9 cellular contexts compared by ENCODE assay signal in the genomic region with DNA sequence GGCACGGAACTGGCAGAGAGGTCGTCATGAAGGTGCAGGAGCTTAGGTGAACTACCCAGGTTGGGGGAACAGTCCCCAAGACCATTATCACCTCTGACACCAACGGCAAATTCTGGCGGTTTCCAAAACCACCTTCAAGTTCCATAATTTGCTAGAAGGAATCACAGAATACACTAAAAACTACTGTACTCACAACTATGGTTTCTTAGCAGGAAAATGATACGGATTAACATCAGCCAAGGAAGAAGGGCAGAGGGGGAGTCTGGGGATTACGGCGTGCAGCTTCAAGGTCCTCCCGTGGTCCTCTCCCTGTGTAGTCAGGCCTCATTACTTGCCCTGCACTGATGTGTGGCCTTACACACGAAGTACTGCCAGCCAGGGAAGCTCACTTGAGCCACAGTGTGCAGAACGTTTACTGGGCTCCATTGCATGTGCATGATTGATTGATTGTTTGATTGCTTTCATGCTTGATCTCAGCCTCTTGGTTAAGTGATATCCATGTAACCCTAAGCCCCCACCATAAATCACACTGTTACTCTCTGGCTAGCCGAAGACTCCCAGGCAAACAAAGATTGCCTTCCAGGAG. TPM values are rescaled to one million over a fixed set of nuclear protein-coding genes. Genes with fewer than 3 reads are reported as not detected.
DNase-seq lines count a peak whose midpoint lies in the region; ATAC-seq and TF ChIP-seq lines count a peak whose summit lies in the region.
"Had no signal": no experiment of that assay in that cellular context is flagged by ENCODE, and none has a peak within 500 bp of the region (broad histone marks: within the 10 kb centered on the region; RNA-seq: fewer than 3 reads in every experiment).

No MANE protein-coding gene starts in this region.

- H3K9me3 ChIP-seq in right atrium auricular region: no peaks in the 10 kb centered on the region
- no peaks in the 10 kb centered on the region for H3K9me3 ChIP-seq in upper lobe of right lung
- H3K9me3 ChIP-seq: thyroid gland had no signal

- H3K4me1 ChIP-seq in right atrium auricular region (peaks cover 0 to 24% of the 10 kb centered on the region in 2 donors), upper lobe of right lung (peaks cover 5% of the 10 kb centered on the region)

- H3K36me3 Mint-ChIP-seq in activated naive CD8-positive, alpha-beta T cell treated with anti-CD3 and anti-CD28 coated beads, Interleukin-2, amount 50 U/mL, for 24 hours (ENCODE audit: low read depth): peaks cover 3% of the 10 kb centered on the region
- no peaks in the 10 kb centered on the region for H3K36me3 Mint-ChIP-seq in memory B cell

- peaks cover 4% of the 10 kb centered on the region for H3K9me3 Mint-ChIP-seq in activated naive CD8-positive, alpha-beta T cell treated with anti-CD3 and anti-CD28 coated beads, Interleukin-2, amount 50 U/mL, for 24 hours
- no peaks in the 10 kb centered on the region for H3K9me3 Mint-ChIP-seq in memory B cell

- no peak for ATAC-seq in Right ventricle myocardium superior (ENCODE audit: poor library complexity)
- no peak for ATAC-seq in activated naive CD8-positive, alpha-beta T cell treated with anti-CD3 and anti-CD28 coated beads, Interleukin-2, amount 50 U/mL, for 24 hours
- no peak for ATAC-seq in memory B cell (ENCODE audit: low read depth)
- no peak for ATAC-seq in upper lobe of right lung
- no peak for ATAC-seq in GM19397 (IDR thresholded peaks at IDR 0.05; ENCODE audit: unreplicated experiment)
- no peak for ATAC-seq in GM18867 (IDR thresholded peaks at IDR 0.05; ENCODE audit: unreplicated experiment)
- ATAC-seq in HG03571 (IDR thresholded peaks at IDR 0.05; ENCODE audit: unreplicated experiment): no peak

- H3K36me3 ChIP-seq in right atrium auricular region (no peaks in the 10 kb centered on the region), upper lobe of right lung (no peaks in the 10 kb centered on the region)
- H3K36me3 ChIP-seq: thyroid gland had no signal

- no peaks in the 10 kb centered on the region for H3K27me3 Mint-ChIP-seq in activated naive CD8-positive, alpha-beta T cell treated with anti-CD3 and anti-CD28 coated beads, Interleukin-2, amount 50 U/mL, for 24 hours
- no peaks in the 10 kb centered on the region for H3K27me3 Mint-ChIP-seq in memory B cell

- peak overlapping the region; percentile 78 for H3K4me3 Mint-ChIP-seq in activated naive CD8-positive, alpha-beta T cell treated with anti-CD3 and anti-CD28 coated beads, Interleukin-2, amount 50 U/mL, for 24 hours
- peak overlapping the region; percentile 87 for H3K4me3 Mint-ChIP-seq in memory B cell

- TF ChIP-seq CTCF in right atrium auricular region (IDR thresholded peaks at IDR 0.05) (no peak), upper lobe of right lung (IDR thresholded peaks at IDR 0.05) (no peak)

- H3K27me3 ChIP-seq in right atrium auricular region (no peaks in the 10 kb centered on the region), upper lobe of right lung (no peaks in the 10 kb centered on the region)
- H3K27me3 ChIP-seq: thyroid gland had no signal

- H3K4me1 Mint-ChIP-seq in activated naive CD8-positive, alpha-beta T cell treated with anti-CD3 and anti-CD28 coated beads, Interleukin-2, amount 50 U/mL, for 24 hours: peaks cover 29% of the 10 kb centered on the region
- H3K4me1 Mint-ChIP-seq in memory B cell: peaks cover 8% of the 10 kb centered on the region

- DNase-seq in right atrium auricular region (ENCODE audit: low spot score) (no peak), Right ventricle myocardium superior (no peak), memory B cell (ENCODE audit: low spot score in 2 of 2) (no peak), upper lobe of right lung (no peak)
- no peak for DNase-seq in activated naive CD8-positive, alpha-beta T cell treated with anti-CD3 and anti-CD28 coated beads, Interleukin-2, amount 50 U/mL, for 24 hours

- H3K27ac ChIP-seq in right atrium auricular region (peak overlapping the region; percentile 62 to 83), upper lobe of right lung (no peak overlapping the region)
- H3K27ac ChIP-seq: thyroid gland had no signal

- intact Hi-C loops in Right ventricle myocardium superior (cut with DNase I) (no loop called here), upper lobe of right lung (cut with DNase I) (no loop called here)

- H3K27ac Mint-ChIP-seq in activated naive CD8-positive, alpha-beta T cell treated with anti-CD3 and anti-CD28 coated beads, Interleukin-2, amount 50 U/mL, for 24 hours: peak overlapping the region; percentile 83
- H3K27ac Mint-ChIP-seq in memory B cell: peak overlapping the region; percentile 35

- H3K4me3 ChIP-seq in right atrium auricular region (peak overlapping the region; percentile 97 to 100), upper lobe of right lung (peak overlapping the region; percentile 79)
- H3K4me3 ChIP-seq: thyroid gland had no signal

RNA-seq across cellular contexts. Expression of a gene that starts 0.8 kb away (rescaled TPM):
- total RNA-seq in right atrium auricular region: 10 to 100 TPM; 24.5 to 26.3 TPM
- total RNA-seq in Right ventricle myocardium superior: 11.4 TPM
- 23.6 TPM for total RNA-seq in upper lobe of right lung

RNA-seq across cellular contexts. Expression of a gene that starts 32.0 kb away (rescaled TPM):
- total RNA-seq in right atrium auricular region (100 to 1,000 TPM; 122 to 156 TPM), Right ventricle myocardium superior (225 TPM), upper lobe of right lung (310 TPM)
